8 cellular contexts compared by ENCODE assay signal in genomic region chr2:27891063-27891819, GRCh38. TPM values are rescaled to one million over a fixed set of nuclear protein-coding genes. Genes with fewer than 3 reads are reported as not detected.
DNase-seq lines count a peak whose midpoint lies in the region; ATAC-seq and TF ChIP-seq lines count a peak whose summit lies in the region.

No MANE protein-coding gene starts in this region.

- H3K27ac ChIP-seq in cardiac muscle cell (peak overlapping the region; percentile 99), upper lobe of right lung (peak overlapping the region; percentile 96)

- peak; percentile 19 for ATAC-seq in GM21423 (IDR thresholded peaks at IDR 0.05; ENCODE audit: unreplicated experiment)
- peak; percentile 31 for ATAC-seq in activated naive CD8-positive, alpha-beta T cell treated with anti-CD3 and anti-CD28 coated beads, Interleukin-2, amount 50 U/mL, for 24 hours
- ATAC-seq in upper lobe of right lung: peak; percentile 18

- H3K27me3 ChIP-seq in cardiac muscle cell (no peaks in the 10 kb centered on the region), upper lobe of right lung (no peaks in the 10 kb centered on the region)

- H3K36me3 Mint-ChIP-seq in activated naive CD8-positive, alpha-beta T cell treated with anti-CD3 and anti-CD28 coated beads, Interleukin-2, amount 50 U/mL, for 24 hours (ENCODE audit: low read depth): peaks cover 22% of the 10 kb centered on the region

- peaks cover 8% of the 10 kb centered on the region for H3K4me1 ChIP-seq in cardiac muscle cell (ENCODE audit: low read depth)
- peaks cover 26% of the 10 kb centered on the region for H3K4me1 ChIP-seq in upper lobe of right lung

- H3K36me3 ChIP-seq in cardiac muscle cell: no peaks in the 10 kb centered on the region
- peaks cover 2% of the 10 kb centered on the region for H3K36me3 ChIP-seq in upper lobe of right lung

- DNase-seq in CD1c-positive myeloid dendritic cell (ENCODE audit: extremely low spot score): peak; percentile 93
- peak; percentile 74 for DNase-seq in KG1 (lab: John Stamatoyannopoulos, UW)
- DNase-seq in SW480 (ENCODE audit: low spot score): peak; percentile 83
- peak; percentile 88 for DNase-seq in activated naive CD8-positive, alpha-beta T cell treated with anti-CD3 and anti-CD28 coated beads, Interleukin-2, amount 50 U/mL, for 24 hours
- peak; percentile 27 to 93 for DNase-seq in cardiac muscle cell (ENCODE audit: low read depth in 1 of 2, low spot score in 1 of 2)
- DNase-seq in posterior cingulate gyrus: peak in 9 of 10 donors; percentile 25 to 91 (median 53)
- peak; percentile 89 for DNase-seq in upper lobe of right lung

- H3K9me3 Mint-ChIP-seq in activated naive CD8-positive, alpha-beta T cell treated with anti-CD3 and anti-CD28 coated beads, Interleukin-2, amount 50 U/mL, for 24 hours: no peaks in the 10 kb centered on the region

- TF ChIP-seq CTCF in cardiac muscle cell (IDR thresholded peaks at IDR 0.05; ENCODE audit: low read depth, low read length) (no peak), upper lobe of right lung (IDR thresholded peaks at IDR 0.05) (no peak)

- H3K4me3 ChIP-seq in cardiac muscle cell: peak overlapping the region; percentile 91
- H3K4me3 ChIP-seq in upper lobe of right lung: peak overlapping the region; percentile 79

- peak overlapping the region; percentile 92 for H3K4me3 Mint-ChIP-seq in activated naive CD8-positive, alpha-beta T cell treated with anti-CD3 and anti-CD28 coated beads, Interleukin-2, amount 50 U/mL, for 24 hours

- peaks cover 2% of the 10 kb centered on the region for H3K27me3 Mint-ChIP-seq in activated naive CD8-positive, alpha-beta T cell treated with anti-CD3 and anti-CD28 coated beads, Interleukin-2, amount 50 U/mL, for 24 hours

- H3K27ac Mint-ChIP-seq in activated naive CD8-positive, alpha-beta T cell treated with anti-CD3 and anti-CD28 coated beads, Interleukin-2, amount 50 U/mL, for 24 hours: peak overlapping the region; percentile 100

- intact Hi-C loops in posterior cingulate gyrus (cut with DNase I): loop anchor here (2.0 kb wide), 1 partner anchor 504 kb away; no protein-coding TSS in a partner anchor
- intact Hi-C loops in upper lobe of right lung (cut with DNase I): no loop called here

- H3K9me3 ChIP-seq in cardiac muscle cell (ENCODE audit: low read depth) (no peaks in the 10 kb centered on the region), upper lobe of right lung (no peaks in the 10 kb centered on the region)

- H3K4me1 Mint-ChIP-seq in activated naive CD8-positive, alpha-beta T cell treated with anti-CD3 and anti-CD28 coated beads, Interleukin-2, amount 50 U/mL, for 24 hours: peaks cover 62% of the 10 kb centered on the region

RNA-seq across cellular contexts. Expression of gene BABAM2, which starts 0.7 kb away (rescaled TPM):
- total RNA-seq in cardiac muscle cell (31.8 and 33.3 TPM in 2 replicates), upper lobe of right lung (36.2 TPM)
- 57.8 and 83.3 TPM in 2 replicates for polyA plus RNA-seq in cardiac muscle cell

RNA-seq across cellular contexts. Expression of gene RBKS, which starts 1.1 kb away (rescaled TPM):
- total RNA-seq in cardiac muscle cell: 3.8 and 4.1 TPM in 2 replicates
- polyA plus RNA-seq in cardiac muscle cell: 6.9 and 9.3 TPM in 2 replicates
- 1.9 TPM for total RNA-seq in upper lobe of right lung

Comparison
In these comparisons a context has a peak if more than half of its experiments do, and no peak if none do; other contexts are left out.
1. Peak in every context shown above with its lines: DNase-seq, ATAC-seq, H3K4me3 ChIP-seq and H3K27ac ChIP-seq.